Comparison of ENCODE assay signal across 7 cellular contexts in the genomic region with DNA sequence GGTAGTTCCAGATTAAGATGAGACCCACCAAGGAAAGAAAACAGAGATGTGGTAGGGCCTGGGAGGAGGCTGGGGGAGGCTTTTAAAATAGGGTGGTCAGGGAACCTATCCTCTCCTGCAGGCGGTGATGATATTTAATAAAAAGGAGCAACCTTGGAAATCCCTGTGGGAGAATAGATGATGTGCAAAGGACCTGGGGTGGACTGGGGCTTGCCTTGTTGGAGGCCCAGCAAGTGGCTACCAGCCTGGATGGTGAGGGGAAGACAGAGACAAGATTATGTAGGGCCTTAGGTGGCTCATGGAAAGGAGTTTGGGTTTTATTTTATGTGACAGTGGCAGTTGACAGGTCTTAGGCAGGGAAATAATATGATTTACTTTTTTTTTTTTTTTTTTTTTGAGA. TPM values are rescaled to one million over a fixed set of nuclear protein-coding genes. Genes with fewer than 3 reads are reported as not detected.
DNase-seq lines count a peak whose midpoint lies in the region; ATAC-seq and TF ChIP-seq lines count a peak whose summit lies in the region.

No MANE protein-coding gene starts in this region.

- H3K4me2 ChIP-seq in GM23338 (peak overlapping the region; percentile 88), PC-9 (peak overlapping the region; percentile 67)

- H3F3A ChIP-seq in GM23338 (replicated peaks; ENCODE audit: low read depth) = peaks cover 18% of the 10 kb centered on the region
- H3F3A ChIP-seq in PC-9 (ENCODE audit: insufficient read depth, low read depth) = peaks cover 30% of the 10 kb centered on the region

- H3K27me3 ChIP-seq in GM23338 (ENCODE audit: insufficient read depth) (no peaks in the 10 kb centered on the region), PC-9 (ENCODE audit: insufficient read depth, low read depth) (no peaks in the 10 kb centered on the region), sigmoid colon (no peaks in the 10 kb centered on the region)
- H3K27me3 ChIP-seq in effector memory CD4-positive, alpha-beta T cell (replicated peaks; ENCODE audit: control insufficient read depth, insufficient read depth, low read length, poor library complexity, severe bottlenecking) = no peaks in the 10 kb centered on the region

- H3K36me3 ChIP-seq in GM23338 (ENCODE audit: insufficient read depth) (no peaks in the 10 kb centered on the region; the same call in 1 of the 2 replicates), PC-9 (ENCODE audit: low read depth) (0 out of 2 replicates have a peak, but pooled peaks cover 5% of the 10 kb centered on the region), sigmoid colon (peaks cover 0 to 21% (median 2%) of the 10 kb centered on the region in 4 donors)
- H3K36me3 ChIP-seq in effector memory CD4-positive, alpha-beta T cell (ENCODE audit: control insufficient read depth, insufficient read depth, low read length) = peaks cover 18% of the 10 kb centered on the region

- 97 to 100% methylated on average over 1 of the region's 1 CpG for WGBS in sigmoid colon, 2 donors

- no peaks in the 10 kb centered on the region for H3K9me2 ChIP-seq in GM23338 (ENCODE audit: insufficient read depth)
- H3K9me2 ChIP-seq in PC-9 (ENCODE audit: insufficient read depth) = no peaks in the 10 kb centered on the region

- H3K4me1 Mint-ChIP-seq in GM23338 = peaks cover 22% of the 10 kb centered on the region

- POLR2A ChIA-PET in PC-9 (lab: Charles Lee; ENCODE audit: unreplicated experiment) = interaction anchor here (0.6 kb wide), 1 partner anchor 999 kb away, joined by 8 read pairs; no protein-coding TSS in a partner anchor

- no peak overlapping the region for H3K27ac ChIP-seq in GM23338 (ENCODE audit: low read depth)
- peak overlapping the region; percentile 84 for H3K27ac ChIP-seq in PC-9
- peak overlapping the region; percentile 98 for H3K27ac ChIP-seq in effector memory CD4-positive, alpha-beta T cell (ENCODE audit: insufficient read depth, low read length, poor library complexity, severe bottlenecking)
- H3K27ac ChIP-seq in sigmoid colon = peak overlapping the region; percentile 93 to 96 (median 95)

- H3K36me3 Mint-ChIP-seq in GM23338 (ENCODE audit: low read depth) = peaks cover 32% of the 10 kb centered on the region

- peak overlapping the region; percentile 58; the same call in 1 of the 2 replicates for H3K27ac Mint-ChIP-seq in GM23338

- TF ChIP-seq CTCF in GM23338 (conservative IDR thresholded peaks at IDR 0.05; ENCODE audit: low read depth in 2 of 2) (no peak), PC-9 (conservative IDR thresholded peaks at IDR 0.05) (no peak), sigmoid colon (IDR thresholded peaks at IDR 0.05) (no peak)

- TF ChIP-seq POLR2A in sigmoid colon (IDR thresholded peaks at IDR 0.05) (no peak), GM18505 (IDR thresholded peaks at IDR 0.05; ENCODE audit: borderline replicate concordance, extremely low read depth, insufficient read depth, insufficient read length) (no peak)

- no peaks in the 10 kb centered on the region for H3K9me3 ChIP-seq in PC-9 (ENCODE audit: insufficient read depth, low read depth)
- no peaks in the 10 kb centered on the region for H3K9me3 ChIP-seq in effector memory CD4-positive, alpha-beta T cell (ENCODE audit: control insufficient read depth, low read length)
- H3K9me3 ChIP-seq in sigmoid colon = no peaks in the 10 kb centered on the region

- H3K79me2 ChIP-seq in GM23338 (replicated peaks; ENCODE audit: insufficient read depth) = peaks cover 64% of the 10 kb centered on the region
- peaks cover 51% of the 10 kb centered on the region for H3K79me2 ChIP-seq in PC-9 (ENCODE audit: low read depth)

- ATAC-seq in GM23338 (no peak), GM18505 (IDR thresholded peaks at IDR 0.05; ENCODE audit: unreplicated experiment) (no peak)

- CTCF ChIA-PET in PC-9 (lab: Charles Lee) = no interaction called here

- H3K4me3 ChIP-seq in GM23338 (peak overlapping the region; percentile 69), PC-9 (peak overlapping the region; percentile 61; the same call in 1 of the 2 replicates), sigmoid colon (no peak overlapping the region)
- no peak overlapping the region for H3K4me3 ChIP-seq in effector memory CD4-positive, alpha-beta T cell (ENCODE audit: insufficient read depth, low read depth, low read length, poor library complexity, severe bottlenecking)

- H4K20me1 ChIP-seq in GM23338 (replicated peaks; ENCODE audit: insufficient read depth) (peaks cover 41% of the 10 kb centered on the region), PC-9 (ENCODE audit: insufficient read depth) (peaks cover 53% of the 10 kb centered on the region)

- peaks cover 17% of the 10 kb centered on the region for H3K4me1 ChIP-seq in GM23338 (ENCODE audit: insufficient read depth)
- no peaks in the 10 kb centered on the region for H3K4me1 ChIP-seq in PC-9 (replicated peaks; ENCODE audit: insufficient read depth)
- H3K4me1 ChIP-seq in effector memory CD4-positive, alpha-beta T cell (ENCODE audit: control insufficient read depth, insufficient read depth, low read length, poor library complexity, severe bottlenecking) = peaks cover 14% of the 10 kb centered on the region
- H3K4me1 ChIP-seq in sigmoid colon = peaks cover 0 to 39% (median 26%) of the 10 kb centered on the region in 4 donors

- H3K27me3 Mint-ChIP-seq in GM23338 (ENCODE audit: insufficient read depth, low read depth, poor library complexity) = peaks cover 24% of the 10 kb centered on the region

- DNase-seq in GM23338 (ENCODE audit: low spot score) = no peak
- DNase-seq in PC-9 = no peak
- DNase-seq in effector memory CD4-positive, alpha-beta T cell = no peak
- DNase-seq in sigmoid colon = no peak
- DNase-seq in iPS-NIHi11 (ENCODE audit: low spot score) = no peak
- DNase-seq in NCI-H2029 treated with DMSO at 0.1 percent for 48 hours (lab: John Stamatoyannopoulos, UW) = no peak

- H2AFZ ChIP-seq in GM23338 (no peak overlapping the region), PC-9 (no peak overlapping the region)

- no TSS peak for BruUV-seq in PC-9 (replicated peaks; lab: Mats Ljungman, UMichigan)

- H3K4me3 Mint-ChIP-seq in GM23338 = peak overlapping the region; percentile 95

- peaks cover 9% of the 10 kb centered on the region; the same call in 1 of the 3 replicates for H3K9me3 Mint-ChIP-seq in GM23338

- intact Hi-C loops in PC-9 (cut with micrococcal nuclease; ENCODE audit: unreplicated experiment) = loop anchor here (5.0 kb wide), 1 partner anchor 202 kb away; no protein-coding TSS in a partner anchor
- intact Hi-C loops in sigmoid colon (cut with DNase I) = loop anchor here (5.0 kb wide), 4 partner anchors 48 to 347 kb away; a partner anchor contains a TSS

- TF ChIP-seq EP300 in sigmoid colon (IDR thresholded peaks at IDR 0.05) = no peak

TF ChIP-seq in GM23338, 12 proteins besides CTCF, POLR2A, EP300 and RAD21:
- TF ChIP-seq EZH2phosphoT487 (IDR thresholded peaks at IDR 0.05; ENCODE audit: unreplicated experiment) (no peak), NANOG (IDR thresholded peaks at IDR 0.05; ENCODE audit: borderline replicate concordance) (no peak)

RNA-seq across cellular contexts. Expression of a gene that starts 1.8 kb away (rescaled TPM):
- total RNA-seq in GM23338 (2014; rRNA removed; shearing (Covaris generic)) = 109 and 141 TPM in 2 replicates
- polyA plus RNA-seq in GM23338 (2016; fragmentation: Nextera tagmentation; extraction: Ambion mirVana) (62.7 and 64.4 TPM in 2 replicates), sigmoid colon (10 to 100 TPM; 10.6 to 25.6 (median 11.4) TPM)
- total RNA-seq in PC-9 (2021) (65.2 and 70.9 TPM in 2 replicates), sigmoid colon (10 to 100 TPM; 39.3 to 68.7 (median 49.4) TPM)

Comparison
In these comparisons a context has a peak if more than half of its experiments do, and no peak if none do; other contexts are left out.
1. H3K4me3 ChIP-seq: peak in GM23338 (single experiment) and PC-9 (single experiment); none in effector memory CD4-positive, alpha-beta T cell (single experiment) and sigmoid colon (0 of 4).